ENCODE assay signal across 1 cellular context in genomic region chr17:38741443-38741842, GRCh38.
TF ChIP-seq lines count a peak whose summit lies in the region.

No MANE protein-coding gene starts in this region.

TF ChIP-seq in GM23338, 12 proteins besides CTCF, POLR2A, EP300 and RAD21 (continued from another document):
- TF ChIP-seq, protein P1, sequence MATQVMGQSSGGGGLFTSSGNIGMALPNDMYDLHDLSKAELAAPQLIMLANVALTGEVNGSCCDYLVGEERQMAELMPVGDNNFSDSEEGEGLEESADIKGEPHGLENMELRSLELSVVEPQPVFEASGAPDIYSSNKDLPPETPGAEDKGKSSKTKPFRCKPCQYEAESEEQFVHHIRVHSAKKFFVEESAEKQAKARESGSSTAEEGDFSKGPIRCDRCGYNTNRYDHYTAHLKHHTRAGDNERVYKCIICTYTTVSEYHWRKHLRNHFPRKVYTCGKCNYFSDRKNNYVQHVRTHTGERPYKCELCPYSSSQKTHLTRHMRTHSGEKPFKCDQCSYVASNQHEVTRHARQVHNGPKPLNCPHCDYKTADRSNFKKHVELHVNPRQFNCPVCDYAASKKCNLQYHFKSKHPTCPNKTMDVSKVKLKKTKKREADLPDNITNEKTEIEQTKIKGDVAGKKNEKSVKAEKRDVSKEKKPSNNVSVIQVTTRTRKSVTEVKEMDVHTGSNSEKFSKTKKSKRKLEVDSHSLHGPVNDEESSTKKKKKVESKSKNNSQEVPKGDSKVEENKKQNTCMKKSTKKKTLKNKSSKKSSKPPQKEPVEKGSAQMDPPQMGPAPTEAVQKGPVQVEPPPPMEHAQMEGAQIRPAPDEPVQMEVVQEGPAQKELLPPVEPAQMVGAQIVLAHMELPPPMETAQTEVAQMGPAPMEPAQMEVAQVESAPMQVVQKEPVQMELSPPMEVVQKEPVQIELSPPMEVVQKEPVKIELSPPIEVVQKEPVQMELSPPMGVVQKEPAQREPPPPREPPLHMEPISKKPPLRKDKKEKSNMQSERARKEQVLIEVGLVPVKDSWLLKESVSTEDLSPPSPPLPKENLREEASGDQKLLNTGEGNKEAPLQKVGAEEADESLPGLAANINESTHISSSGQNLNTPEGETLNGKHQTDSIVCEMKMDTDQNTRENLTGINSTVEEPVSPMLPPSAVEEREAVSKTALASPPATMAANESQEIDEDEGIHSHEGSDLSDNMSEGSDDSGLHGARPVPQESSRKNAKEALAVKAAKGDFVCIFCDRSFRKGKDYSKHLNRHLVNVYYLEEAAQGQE (IDR thresholded peaks at IDR 0.05; ENCODE audit: unreplicated experiment) = no peak
- TF ChIP-seq ZNF331 (CRISPR knock-in tag; IDR thresholded peaks at IDR 0.05; ENCODE audit: low read depth) = no peak
- no peak for TF ChIP-seq ETS1 (IDR thresholded peaks at IDR 0.05)
- no peak for TF ChIP-seq CREB1 (CRISPR knock-in tag; IDR thresholded peaks at IDR 0.05; ENCODE audit: low read depth)
- TF ChIP-seq NANOG (IDR thresholded peaks at IDR 0.05; ENCODE audit: borderline replicate concordance) = no peak
